Comparison of ENCODE assay signal across 8 cellular contexts in the genomic region with DNA sequence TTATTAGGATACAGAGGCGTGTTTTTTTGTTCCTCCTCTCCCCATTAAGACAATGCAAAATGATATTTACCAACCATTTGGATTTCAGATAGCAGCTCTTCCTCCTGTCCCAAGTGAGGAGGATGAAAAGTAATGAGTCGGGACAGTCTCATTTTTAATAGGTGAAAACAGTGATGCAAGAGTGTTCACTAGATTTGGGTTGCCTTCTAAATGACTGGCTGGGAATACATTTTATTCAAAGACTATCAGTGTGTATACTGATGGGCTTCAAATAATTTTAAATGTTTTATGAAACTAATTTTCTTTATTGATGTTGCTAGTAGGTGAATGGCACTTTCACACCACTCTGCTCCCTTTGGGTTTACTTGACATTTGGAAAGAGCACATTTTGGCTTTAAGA. TPM values are rescaled to one million over a fixed set of nuclear protein-coding genes. Genes with fewer than 3 reads are reported as not detected.
DNase-seq lines count a peak whose midpoint lies in the region; ATAC-seq and TF ChIP-seq lines count a peak whose summit lies in the region.

No MANE protein-coding gene starts in this region.

- H3K4me3 ChIP-seq in SK-N-SH (ENCODE audit: low read depth in 2 of 2, low read length in 1 of 2): peak overlapping the region; percentile 79 to 81
- H3K4me3 ChIP-seq in iPS-20b (ENCODE audit: low read length): peak overlapping the region; percentile 87
- peak overlapping the region; percentile 90 for H3K4me3 ChIP-seq in stomach smooth muscle (ENCODE audit: low read length in 2 of 2)

- H3K9me3 ChIP-seq in SK-N-SH (no peaks in the 10 kb centered on the region), iPS-20b (ENCODE audit: insufficient read depth, low read depth, low read length) (no peaks in the 10 kb centered on the region), stomach smooth muscle (ENCODE audit: control insufficient read depth in 2 of 2, low read length in 2 of 2) (no peaks in the 10 kb centered on the region)

- TF ChIP-seq CTCF in SK-N-SH (IDR thresholded peaks at IDR 0.05): no peak

- CTCF ChIA-PET in SK-N-SH (lab: Yijun Ruan, JAX): interaction anchor here (1.1 kb wide), 1 partner anchor 17 kb away, joined by 3 read pairs; no protein-coding TSS in a partner anchor

- H3K4me2 ChIP-seq in SK-N-SH: peak overlapping the region; percentile 79

- H3K27ac Mint-ChIP-seq in activated T-helper 17 cell treated with anti-CD3 and anti-CD28 coated beads, Interleukin-2, amount 50 U/mL, for 72 hours: peak overlapping the region; percentile 68

- peaks cover 35% of the 10 kb centered on the region for H3K36me3 Mint-ChIP-seq in activated T-helper 17 cell treated with anti-CD3 and anti-CD28 coated beads, Interleukin-2, amount 50 U/mL, for 72 hours (ENCODE audit: low read depth)

- H3F3A ChIP-seq in SK-N-SH (replicated peaks; ENCODE audit: insufficient read depth): peaks cover 33% of the 10 kb centered on the region

- no peaks in the 10 kb centered on the region for H3K9me3 Mint-ChIP-seq in activated T-helper 17 cell treated with anti-CD3 and anti-CD28 coated beads, Interleukin-2, amount 50 U/mL, for 72 hours

- H3K27ac ChIP-seq in SK-N-SH (ENCODE audit: low read depth in 2 of 2, low read length in 1 of 2): peak overlapping the region; percentile 69 to 99
- H3K27ac ChIP-seq in iPS-20b (ENCODE audit: low read length): no peak overlapping the region
- peak overlapping the region; percentile 79 for H3K27ac ChIP-seq in stomach smooth muscle (ENCODE audit: low read length)

- H3K9ac ChIP-seq in SK-N-SH (peak overlapping the region; percentile 76; the same call in 1 of the 2 replicates), iPS-20b (ENCODE audit: low read depth, low read length) (peak overlapping the region; percentile 76; the same call in 1 of the 2 replicates), stomach smooth muscle (ENCODE audit: low read length in 2 of 2) (peak overlapping the region; percentile 42 to 77)

- no peaks in the 10 kb centered on the region for H3K27me3 ChIP-seq in SK-N-SH (ENCODE audit: insufficient read depth)
- no peaks in the 10 kb centered on the region for H3K27me3 ChIP-seq in iPS-20b (ENCODE audit: insufficient read depth, low read length)
- no peaks in the 10 kb centered on the region for H3K27me3 ChIP-seq in stomach smooth muscle (ENCODE audit: control insufficient read depth in 1 of 2, insufficient read depth in 2 of 2, low read length in 2 of 2)

- POLR2A ChIA-PET in SK-N-SH (lab: Yijun Ruan, JAX): no interaction called here

- no peak for TF ChIP-seq RAD21 in SK-N-SH (IDR thresholded peaks at IDR 0.05; ENCODE audit: low read length)

- ATAC-seq in SK-N-SH treated with all-trans-retinoic acid at 6 μM for 48 hours (no peak), HG03280 (IDR thresholded peaks at IDR 0.05; ENCODE audit: unreplicated experiment) (no peak), GM19351 (IDR thresholded peaks at IDR 0.05; ENCODE audit: unreplicated experiment) (no peak)
- ATAC-seq in activated T-helper 17 cell treated with anti-CD3 and anti-CD28 coated beads, Interleukin-2, amount 50 U/mL, for 72 hours (replicated peaks): no peak

- no peaks in the 10 kb centered on the region for H3K27me3 Mint-ChIP-seq in activated T-helper 17 cell treated with anti-CD3 and anti-CD28 coated beads, Interleukin-2, amount 50 U/mL, for 72 hours

- peaks cover 66% of the 10 kb centered on the region for H3K79me2 ChIP-seq in SK-N-SH (ENCODE audit: insufficient read depth)

- H3K9me2 ChIP-seq in SK-N-SH: no peaks in the 10 kb centered on the region

- H3K4me1 ChIP-seq in SK-N-SH (ENCODE audit: control insufficient read depth in 1 of 2, insufficient read depth in 2 of 2, low read depth in 1 of 2, low read length in 1 of 2): peaks cover 8 to 14% of the 10 kb centered on the region in 2 experiments; a peak in 3 of 4 replicates
- H3K4me1 ChIP-seq in iPS-20b (ENCODE audit: insufficient read depth, low read length): peaks cover 23% of the 10 kb centered on the region; the same call in 1 of the 2 replicates
- peaks cover 17% of the 10 kb centered on the region for H3K4me1 ChIP-seq in stomach smooth muscle (ENCODE audit: control insufficient read depth, insufficient read depth, low read length)

- peak overlapping the region; percentile 92 for H3K4me3 Mint-ChIP-seq in activated T-helper 17 cell treated with anti-CD3 and anti-CD28 coated beads, Interleukin-2, amount 50 U/mL, for 72 hours

- no peak for DNase-seq in SK-N-SH
- no peak for DNase-seq in mucosa of gallbladder (ENCODE audit: low spot score)

- H3K36me3 ChIP-seq in SK-N-SH (replicated peaks in 1 of 2; ENCODE audit: control insufficient read depth in 1 of 2, insufficient read depth in 2 of 2, low read length in 1 of 2) (peaks cover 21 to 27% of the 10 kb centered on the region in 2 experiments), iPS-20b (ENCODE audit: insufficient read depth, low read depth, low read length) (peaks cover 17% of the 10 kb centered on the region), stomach smooth muscle (ENCODE audit: control insufficient read depth in 2 of 2, insufficient read depth in 2 of 2, low read length in 2 of 2) (peaks cover 0 to 2% of the 10 kb centered on the region in 2 donors)

- peaks cover 4% of the 10 kb centered on the region for H3K4me1 Mint-ChIP-seq in activated T-helper 17 cell treated with anti-CD3 and anti-CD28 coated beads, Interleukin-2, amount 50 U/mL, for 72 hours

- H4K20me1 ChIP-seq in SK-N-SH (ENCODE audit: insufficient read depth): no peaks in the 10 kb centered on the region

- TF ChIP-seq EP300 in SK-N-SH (IDR thresholded peaks at IDR 0.05; ENCODE audit: borderline replicate concordance in 1 of 2, low read depth in 1 of 2, low read length in 1 of 2): no peak

- H2AFZ ChIP-seq in SK-N-SH (ENCODE audit: low read depth): peak overlapping the region; percentile 28

- WGBS in SK-N-SH (ENCODE audit: low lambda C conversion rate): 41% methylated on average over 2 of the region's 2 CpGs

TF ChIP-seq in SK-N-SH, 30 proteins besides CTCF, POLR2A, EP300 and RAD21 (continues in another document):
- TF ChIP-seq CHD2 (IDR thresholded peaks at IDR 0.05; ENCODE audit: low read length, partially characterized antibody) (no peak), NRF1 (IDR thresholded peaks at IDR 0.05; ENCODE audit: low read depth, low read length) (no peak)
- TF ChIP-seq, protein P1, sequence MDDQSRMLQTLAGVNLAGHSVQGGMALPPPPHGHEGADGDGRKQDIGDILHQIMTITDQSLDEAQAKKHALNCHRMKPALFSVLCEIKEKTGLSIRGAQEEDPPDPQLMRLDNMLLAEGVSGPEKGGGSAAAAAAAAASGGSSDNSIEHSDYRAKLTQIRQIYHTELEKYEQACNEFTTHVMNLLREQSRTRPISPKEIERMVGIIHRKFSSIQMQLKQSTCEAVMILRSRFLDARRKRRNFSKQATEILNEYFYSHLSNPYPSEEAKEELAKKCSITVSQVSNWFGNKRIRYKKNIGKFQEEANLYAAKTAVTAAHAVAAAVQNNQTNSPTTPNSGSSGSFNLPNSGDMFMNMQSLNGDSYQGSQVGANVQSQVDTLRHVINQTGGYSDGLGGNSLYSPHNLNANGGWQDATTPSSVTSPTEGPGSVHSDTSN (IDR thresholded peaks at IDR 0.05): no peak
- TF ChIP-seq, protein P2, sequence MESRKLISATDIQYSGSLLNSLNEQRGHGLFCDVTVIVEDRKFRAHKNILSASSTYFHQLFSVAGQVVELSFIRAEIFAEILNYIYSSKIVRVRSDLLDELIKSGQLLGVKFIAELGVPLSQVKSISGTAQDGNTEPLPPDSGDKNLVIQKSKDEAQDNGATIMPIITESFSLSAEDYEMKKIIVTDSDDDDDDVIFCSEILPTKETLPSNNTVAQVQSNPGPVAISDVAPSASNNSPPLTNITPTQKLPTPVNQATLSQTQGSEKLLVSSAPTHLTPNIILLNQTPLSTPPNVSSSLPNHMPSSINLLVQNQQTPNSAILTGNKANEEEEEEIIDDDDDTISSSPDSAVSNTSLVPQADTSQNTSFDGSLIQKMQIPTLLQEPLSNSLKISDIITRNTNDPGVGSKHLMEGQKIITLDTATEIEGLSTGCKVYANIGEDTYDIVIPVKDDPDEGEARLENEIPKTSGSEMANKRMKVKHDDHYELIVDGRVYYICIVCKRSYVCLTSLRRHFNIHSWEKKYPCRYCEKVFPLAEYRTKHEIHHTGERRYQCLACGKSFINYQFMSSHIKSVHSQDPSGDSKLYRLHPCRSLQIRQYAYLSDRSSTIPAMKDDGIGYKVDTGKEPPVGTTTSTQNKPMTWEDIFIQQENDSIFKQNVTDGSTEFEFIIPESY (IDR thresholded peaks at IDR 0.05; ENCODE audit: borderline replicate concordance, low read depth): no peak

TF ChIP-seq in SK-N-SH treated with all-trans-retinoic acid at 6 μM for 48 hours, 23 proteins besides CTCF, POLR2A, EP300 and RAD21 (continues in another document):
- no peak for TF ChIP-seq ZNF8 (CRISPR knock-in tag; IDR thresholded peaks at IDR 0.05)
- TF ChIP-seq CSDC2 (CRISPR knock-in tag; IDR thresholded peaks at IDR 0.05): no peak
- no peak for TF ChIP-seq ZFP30 (CRISPR knock-in tag; IDR thresholded peaks at IDR 0.05)
- TF ChIP-seq, protein P3, sequence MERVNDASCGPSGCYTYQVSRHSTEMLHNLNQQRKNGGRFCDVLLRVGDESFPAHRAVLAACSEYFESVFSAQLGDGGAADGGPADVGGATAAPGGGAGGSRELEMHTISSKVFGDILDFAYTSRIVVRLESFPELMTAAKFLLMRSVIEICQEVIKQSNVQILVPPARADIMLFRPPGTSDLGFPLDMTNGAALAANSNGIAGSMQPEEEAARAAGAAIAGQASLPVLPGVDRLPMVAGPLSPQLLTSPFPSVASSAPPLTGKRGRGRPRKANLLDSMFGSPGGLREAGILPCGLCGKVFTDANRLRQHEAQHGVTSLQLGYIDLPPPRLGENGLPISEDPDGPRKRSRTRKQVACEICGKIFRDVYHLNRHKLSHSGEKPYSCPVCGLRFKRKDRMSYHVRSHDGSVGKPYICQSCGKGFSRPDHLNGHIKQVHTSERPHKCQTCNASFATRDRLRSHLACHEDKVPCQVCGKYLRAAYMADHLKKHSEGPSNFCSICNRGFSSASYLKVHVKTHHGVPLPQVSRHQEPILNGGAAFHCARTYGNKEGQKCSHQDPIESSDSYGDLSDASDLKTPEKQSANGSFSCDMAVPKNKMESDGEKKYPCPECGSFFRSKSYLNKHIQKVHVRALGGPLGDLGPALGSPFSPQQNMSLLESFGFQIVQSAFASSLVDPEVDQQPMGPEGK (CRISPR knock-in tag; IDR thresholded peaks at IDR 0.05; ENCODE audit: borderline replicate concordance): no peak
- no peak for TF ChIP-seq SNAI2 (CRISPR knock-in tag; IDR thresholded peaks at IDR 0.05)
- no peak for TF ChIP-seq ISL1 (CRISPR knock-in tag; IDR thresholded peaks at IDR 0.05)

RNA-seq across cellular contexts. Expression of a gene that starts 2.1 kb away (rescaled TPM):
- 18.7 and 20.9 TPM in 2 replicates for polyA plus RNA-seq in SK-N-SH (2012; rRNA removed)
- 18.4 and 19.3 TPM in 2 replicates for polyA plus RNA-seq in SK-N-SH (2012; cell fraction: cytosol; rRNA removed)
- polyA plus RNA-seq in SK-N-SH (2012; cell fraction: nucleus; rRNA removed): 39.5 and 58.9 TPM in 2 replicates
- 10 to 100 TPM; 33.6 to 52.1 TPM for total RNA-seq in activated T-helper 17 cell treated with anti-CD3 and anti-CD28 coated beads, Interleukin-2, amount 50 U/mL, for 72 hours
- total RNA-seq in mucosa of gallbladder: 42.1 TPM
